ENCODE assay signal across 18 cellular contexts in the genomic region with DNA sequence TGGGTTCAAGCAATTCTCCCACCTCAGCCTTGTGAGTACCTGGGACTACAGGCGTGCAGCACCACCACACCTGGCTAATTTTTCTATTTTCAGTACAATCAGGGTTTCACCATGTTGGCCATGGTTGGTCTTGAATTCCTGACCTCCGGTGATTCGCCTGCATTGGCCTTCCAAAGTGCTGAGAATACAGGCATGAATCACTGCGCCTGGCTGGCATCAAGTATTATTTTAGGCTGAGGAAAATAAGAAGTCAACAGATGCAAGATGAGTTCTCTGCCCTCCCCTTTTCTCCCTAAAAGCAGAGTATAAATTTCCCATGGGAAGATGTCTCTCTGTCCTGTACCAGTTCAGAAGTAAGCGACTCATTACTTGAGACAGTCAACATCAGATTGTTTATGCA.
"Had no signal": no experiment of that assay in that cellular context is flagged by ENCODE, and none has a peak within 500 bp of the region (broad histone marks: within the 10 kb centered on the region; RNA-seq: fewer than 3 reads in every experiment).

No MANE protein-coding gene starts in this region.

- H3K9me3 Mint-ChIP-seq: nephron had no signal

- H3K9me3 ChIP-seq: adrenal gland, esophagus muscularis mucosa, tibial nerve, uterus had no signal

- H3K4me1 ChIP-seq: adrenal gland, esophagus muscularis mucosa, tibial nerve, uterus had no signal

- H3K27me3 Mint-ChIP-seq: stimulated activated naive B cell treated with anti-CD40 and anti-IgM and Interleukin-4, amounts not matched to agents 10 μg/mL and 1 μg/mL and 100 μg/mL, for 72 hours; T-helper 17 cell had no signal

- H3K4me1 Mint-ChIP-seq: nephron; stimulated activated naive B cell treated with anti-CD40 and anti-IgM and Interleukin-4, amounts not matched to agents 10 μg/mL and 1 μg/mL and 100 μg/mL, for 72 hours; T-helper 17 cell had no signal

- ATAC-seq: stimulated activated naive B cell treated with anti-CD40 and anti-IgM and Interleukin-4, amounts not matched to agents 10 μg/mL and 1 μg/mL and 100 μg/mL, for 72 hours; T-helper 17 cell had no signal

- DNase-seq: activated CD4-positive, alpha-beta T cell treated with anti-CD3 and anti-CD28 coated beads, Interleukin-2, amount 50 U/mL, for 1 hour; activated CD4-positive, CD25-positive, alpha-beta regulatory T cell; activated naive CD4-positive, alpha-beta T cell treated with anti-CD3 and anti-CD28 coated beads, Interleukin-2, amount 50 U/mL, for 16 hours; adrenal gland; caudate nucleus; kidney glomerular epithelial cell; mesendoderm; nucleus accumbens; retina; stimulated activated CD4-positive, alpha-beta T cell treated with anti-CD3 and anti-CD28 coated beads, Interleukin-15, amount 100 ng/mL, for 24 hours; stimulated activated CD4-positive, alpha-beta T cell treated with anti-CD3 and anti-CD28 coated beads, Interleukin-4, amount 100 ng/mL, for 1 hour; stimulated activated naive B cell treated with anti-CD40 and anti-IgM and Interleukin-4, amounts not matched to agents 10 μg/mL and 1 μg/mL and 100 μg/mL, for 72 hours; T-helper 17 cell; uterus had no signal

- H3K36me3 Mint-ChIP-seq: stimulated activated naive B cell treated with anti-CD40 and anti-IgM and Interleukin-4, amounts not matched to agents 10 μg/mL and 1 μg/mL and 100 μg/mL, for 72 hours had no signal

- H3K36me3 ChIP-seq: adrenal gland, esophagus muscularis mucosa, tibial nerve, uterus had no signal

- H3K27ac Mint-ChIP-seq: nephron; stimulated activated naive B cell treated with anti-CD40 and anti-IgM and Interleukin-4, amounts not matched to agents 10 μg/mL and 1 μg/mL and 100 μg/mL, for 72 hours; T-helper 17 cell had no signal

- H3K4me3 Mint-ChIP-seq: nephron; stimulated activated naive B cell treated with anti-CD40 and anti-IgM and Interleukin-4, amounts not matched to agents 10 μg/mL and 1 μg/mL and 100 μg/mL, for 72 hours; T-helper 17 cell had no signal

- H3K27ac ChIP-seq: adrenal gland, esophagus muscularis mucosa, skin epidermis, tibial nerve, uterus had no signal

- H3K27me3 ChIP-seq: adrenal gland, esophagus muscularis mucosa, tibial nerve, uterus had no signal

- H3K4me3 ChIP-seq: adrenal gland, esophagus muscularis mucosa, skin epidermis, tibial nerve, uterus had no signal
